Comparison of ENCODE assay signal across 35 cellular contexts in the genomic region with DNA sequence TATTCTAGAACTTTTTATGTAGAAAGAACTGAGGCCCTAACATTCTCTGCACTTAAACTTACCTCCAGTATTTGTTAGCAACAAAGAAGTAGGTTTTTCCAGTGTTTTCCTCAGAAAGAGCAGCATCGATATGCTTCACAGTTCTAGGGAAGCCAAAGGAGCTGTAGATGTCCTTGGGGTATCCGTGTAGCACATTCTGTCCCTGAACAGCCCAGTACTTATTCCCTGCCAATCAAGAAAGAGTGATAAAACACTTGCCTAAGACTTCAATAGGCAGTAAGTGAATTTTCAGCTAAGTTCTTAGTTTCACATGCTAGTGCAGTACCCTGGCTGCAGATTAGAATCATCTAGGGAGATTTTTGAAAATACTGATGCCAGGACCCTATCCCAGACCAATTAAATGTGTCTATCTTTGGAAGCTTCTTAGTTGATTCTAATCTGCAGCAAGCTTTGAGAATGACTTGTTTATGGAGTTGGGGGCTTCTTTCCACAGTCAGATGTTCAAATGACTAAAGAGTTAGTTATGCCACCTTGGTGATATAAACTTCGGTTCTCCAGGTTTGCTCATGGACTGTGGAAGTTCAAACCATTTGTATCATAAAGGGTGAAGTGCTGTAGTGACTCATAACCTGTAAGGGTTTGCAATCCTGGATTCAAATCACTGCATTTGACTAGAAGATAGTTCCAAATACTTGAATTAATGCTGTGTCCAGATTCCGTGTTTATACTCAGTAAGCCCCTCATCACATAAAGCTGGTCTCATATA. TPM values are rescaled to one million over a fixed set of nuclear protein-coding genes. Genes with fewer than 3 reads are reported as not detected.
A peak's percentile ranks its signal among the peaks of the same experiment; 100 is the strongest.
DNase-seq lines count a peak whose midpoint lies in the region; ATAC-seq, FAIRE-seq and TF ChIP-seq lines count a peak whose summit lies in the region.
"Had no signal": no experiment of that assay in that cellular context is flagged by ENCODE, and none has a peak within 500 bp of the region (broad histone marks: within the 10 kb centered on the region; RNA-seq: fewer than 3 reads in every experiment).

No MANE protein-coding gene starts in this region.

- H3K4me3 ChIP-seq in bronchial epithelial cell (ENCODE audit: low read depth, low read length) = no peak overlapping the region
- H3K4me3 ChIP-seq: A549, esophagus muscularis mucosa, HAP-1, Peyer's patch, upper lobe of right lung had no signal

- no peak for FAIRE-seq in bronchial epithelial cell (lab: Jason Lieb, UNC)
- FAIRE-seq: A549, GM12891 had no signal

- no peak for ATAC-seq in HG03095 (IDR thresholded peaks at IDR 0.05; ENCODE audit: unreplicated experiment)
- ATAC-seq: A549; effector memory CD8-positive, alpha-beta T cell; upper lobe of right lung had no signal

- no peak for TF ChIP-seq CTCF in bronchial epithelial cell (IDR thresholded peaks at IDR 0.05; ENCODE audit: insufficient read depth, low read length, severe bottlenecking)

- H3K36me3 ChIP-seq in bronchial epithelial cell (ENCODE audit: control insufficient read depth, insufficient read depth, low read length) = no peaks in the 10 kb centered on the region
- H3K36me3 ChIP-seq: esophagus muscularis mucosa, HAP-1, Peyer's patch, upper lobe of right lung had no signal

- H3K27me3 ChIP-seq in bronchial epithelial cell (ENCODE audit: control insufficient read depth, insufficient read depth, low read length) = no peaks in the 10 kb centered on the region
- H3K27me3 ChIP-seq: esophagus muscularis mucosa, Peyer's patch, upper lobe of right lung had no signal

- H3K27ac ChIP-seq in caudate nucleus (ENCODE audit: low read depth, low read length) = no peak overlapping the region
- H3K27ac ChIP-seq: A549, esophagus muscularis mucosa, HL-60, Peyer's patch, upper lobe of right lung had no signal

- peak; percentile 18 for DNase-seq in EH (ENCODE audit: low read depth)
- peak; percentile 22 for DNase-seq in NCI-H226
- peak; percentile 65 for DNase-seq in bronchial epithelial cell (ENCODE audit: low read depth)
- peak; percentile 74 for DNase-seq in kidney tubule cell (ENCODE audit: low spot score)
- DNase-seq in activated CD4-positive, alpha-beta T cell treated with anti-CD3 and anti-CD28 coated beads for 48 hours = no peak
- no peak for DNase-seq in caudate nucleus (lab: John Stamatoyannopoulos, UW)
- DNase-seq in glomerular visceral epithelial cell (ENCODE audit: extremely low spot score) = no peak
- DNase-seq: activated B cell treated with CpG ODN at 0.5 μM for 24 hours; activated CD4-positive, alpha-beta T cell treated with anti-CD3 and anti-CD28 coated beads, Interleukin-2, amount 50 U/mL, for 1 hour; activated gamma-delta T cell; activated naive CD8-positive, alpha-beta T cell treated with anti-CD3 and anti-CD28 coated beads for 36 hours; activated T-cell treated with anti-CD3 and anti-CD28 coated beads, Interleukin-2, amount 50 U/mL, for 24 hours; AML-193; anterior cingulate cortex; CD4-positive, alpha-beta memory T cell; central memory CD4-positive, alpha-beta T cell; effector memory CD8-positive, alpha-beta T cell; foreskin melanocyte; Kasumi-1; MV-4-11; NCI-H1436 treated with DMSO at 0.1 percent for 48 hours; Peyer's patch; stimulated activated naive CD4-positive, alpha-beta T cell; upper lobe of right lung had no signal

RNA-seq across cellular contexts. Expression of gene MMP1, which starts 6.5 kb away (rescaled TPM):
- total RNA-seq in bronchial epithelial cell = 68.1 and 168 TPM in 2 replicates
- total RNA-seq: activated B cell treated with CpG ODN at 0.5 μM for 24 hours; activated naive CD8-positive, alpha-beta T cell treated with anti-CD3 and anti-CD28 coated beads for 36 hours; CD4-positive, alpha-beta memory T cell; temporal lobe had no signal

RNA-seq across cellular contexts. Expression of gene MMP10, which starts 11.0 kb away (rescaled TPM):
- 4.2 and 4.9 TPM in 2 replicates for total RNA-seq in bronchial epithelial cell
- total RNA-seq: activated B cell treated with CpG ODN at 0.5 μM for 24 hours; activated naive CD8-positive, alpha-beta T cell treated with anti-CD3 and anti-CD28 coated beads for 36 hours; CD4-positive, alpha-beta memory T cell; esophagus muscularis mucosa; mucosa of gallbladder; osteoblast; skeletal muscle tissue; temporal lobe had no signal

RNA-seq across cellular contexts. Expression of gene MMP3, which starts 52.0 kb away (rescaled TPM):
- total RNA-seq in bronchial epithelial cell = 0.13 and 0.26 TPM in 2 replicates
- total RNA-seq: activated B cell treated with CpG ODN at 0.5 μM for 24 hours; activated naive CD8-positive, alpha-beta T cell treated with anti-CD3 and anti-CD28 coated beads for 36 hours; CD4-positive, alpha-beta memory T cell; pulmonary artery endothelial cell; skeletal muscle tissue; temporal lobe; upper lobe of right lung had no signal

Comparison
In these comparisons a context has a peak if more than half of its experiments do, and no peak if none do; other contexts are left out.
1. DNase-seq: peak in EH (single experiment), NCI-H226 (single experiment), bronchial epithelial cell (single experiment) and kidney tubule cell (single experiment); none in activated CD4-positive, alpha-beta T cell treated with anti-CD3 and anti-CD28 coated beads for 48 hours (single experiment), caudate nucleus (0 of 61) and glomerular visceral epithelial cell (single experiment).